8 cellular contexts compared by ENCODE assay signal in genomic region chr22:36194971-36195370, GRCh38. TPM values are rescaled to one million over a fixed set of nuclear protein-coding genes. Genes with fewer than 3 reads are reported as not detected.
DNase-seq lines count a peak whose midpoint lies in the region; ATAC-seq lines count a peak whose summit lies in the region.

No MANE protein-coding gene starts in this region.

- H3K4me1 Mint-ChIP-seq in activated T-helper 1 cell treated with anti-CD3 and anti-CD28 coated beads, Interleukin-12 subunit alpha, Interleukin-12 subunit beta, Interleukin-2, Interleukin-4 antibody, amounts not matched to agents 30 ng/mL and 10 ng/mL and 1 ng/mL, durations not matched to agents 14 hours and 24 hours and 36 hours (ENCODE audit: low read depth) = peaks cover 16% of the 10 kb centered on the region

- no peak overlapping the region for H3K4me3 Mint-ChIP-seq in activated T-helper 1 cell treated with anti-CD3 and anti-CD28 coated beads, Interleukin-12 subunit alpha, Interleukin-12 subunit beta, Interleukin-2, Interleukin-4 antibody, amounts not matched to agents 30 ng/mL and 10 ng/mL and 1 ng/mL, durations not matched to agents 14 hours and 24 hours and 36 hours

- H3K27ac Mint-ChIP-seq in activated T-helper 1 cell treated with anti-CD3 and anti-CD28 coated beads, Interleukin-12 subunit alpha, Interleukin-12 subunit beta, Interleukin-2, Interleukin-4 antibody, amounts not matched to agents 30 ng/mL and 10 ng/mL and 1 ng/mL, durations not matched to agents 14 hours and 24 hours and 36 hours = no peak overlapping the region

- intact Hi-C loops in activated T-helper 1 cell treated with anti-CD3 and anti-CD28 coated beads, Interleukin-12 subunit alpha, Interleukin-12 subunit beta, Interleukin-2, Interleukin-4 antibody, amounts not matched to agents 30 ng/mL and 10 ng/mL and 1 ng/mL, durations not matched to agents 14 hours and 24 hours and 36 hours (cut with micrococcal nuclease) = loop anchor here (1.0 kb wide), 1 partner anchor 82 kb away; no protein-coding TSS in a partner anchor

- DNase-seq in A172 (ENCODE audit: low spot score) (peak; percentile 54), GDM1 (lab: John Stamatoyannopoulos, UW) (peak; percentile 60), NCI-H460 (ENCODE audit: extremely low read depth, low read depth) (peak; percentile 32), fibroblast of the conjunctiva (ENCODE audit: low read depth) (peak; percentile 60), nucleus accumbens (lab: John Stamatoyannopoulos, UW) (peak in 37 of 56 donors; percentile 4 to 64 (median 30)), DMS114 treated with DMSO at 0.1 percent for 48 hours (lab: John Stamatoyannopoulos, UW; ENCODE audit: unreplicated experiment) (no peak)
- DNase-seq in activated T-helper 1 cell treated with anti-CD3 and anti-CD28 coated beads, Interleukin-12 subunit alpha, Interleukin-12 subunit beta, Interleukin-2, Interleukin-4 antibody, amounts not matched to agents 30 ng/mL and 10 ng/mL and 1 ng/mL, durations not matched to agents 14 hours and 24 hours and 36 hours (ENCODE audit: low spot score) = peak; percentile 14

- H3K36me3 Mint-ChIP-seq in activated T-helper 1 cell treated with anti-CD3 and anti-CD28 coated beads, Interleukin-12 subunit alpha, Interleukin-12 subunit beta, Interleukin-2, Interleukin-4 antibody, amounts not matched to agents 30 ng/mL and 10 ng/mL and 1 ng/mL, durations not matched to agents 14 hours and 24 hours and 36 hours (ENCODE audit: low read depth) = no peaks in the 10 kb centered on the region

- H3K27me3 Mint-ChIP-seq in activated T-helper 1 cell treated with anti-CD3 and anti-CD28 coated beads, Interleukin-12 subunit alpha, Interleukin-12 subunit beta, Interleukin-2, Interleukin-4 antibody, amounts not matched to agents 30 ng/mL and 10 ng/mL and 1 ng/mL, durations not matched to agents 14 hours and 24 hours and 36 hours (ENCODE audit: insufficient read depth) = peaks cover 7% of the 10 kb centered on the region

- H3K9me3 Mint-ChIP-seq in activated T-helper 1 cell treated with anti-CD3 and anti-CD28 coated beads, Interleukin-12 subunit alpha, Interleukin-12 subunit beta, Interleukin-2, Interleukin-4 antibody, amounts not matched to agents 30 ng/mL and 10 ng/mL and 1 ng/mL, durations not matched to agents 14 hours and 24 hours and 36 hours = no peaks in the 10 kb centered on the region

- no peak for ATAC-seq in GM18870 (IDR thresholded peaks at IDR 0.05; ENCODE audit: unreplicated experiment)

RNA-seq across cellular contexts. Expression of gene APOL4, which starts 6.6 kb away (rescaled TPM):
- total RNA-seq in A172 (2014; rRNA removed; shearing (Covaris generic)) = 0.74 TPM in 1 of 2 replicates, not detected in the other
- total RNA-seq in NCI-H460 (2014; rRNA removed; shearing (Covaris generic)) = not detected in 2 replicates
- polyA plus RNA-seq in NCI-H460 (2014; cell fraction: nucleus; rRNA removed) = not detected in 2 replicates
- total RNA-seq in activated T-helper 1 cell treated with anti-CD3 and anti-CD28 coated beads, Interleukin-12 subunit alpha, Interleukin-12 subunit beta, Interleukin-2, Interleukin-4 antibody, amounts not matched to agents 30 ng/mL and 10 ng/mL and 1 ng/mL, durations not matched to agents 14 hours and 24 hours and 36 hours = 0.18 TPM in 1 of 2 replicates, not detected in the other

RNA-seq across cellular contexts. Expression of gene APOL3, which starts 34.4 kb away (rescaled TPM):
- 3.1 and 3.9 TPM in 2 replicates for total RNA-seq in A172 (2014; rRNA removed; shearing (Covaris generic))
- total RNA-seq in NCI-H460 (2014; rRNA removed; shearing (Covaris generic)) = 0.10 TPM in 1 of 2 replicates, not detected in the other
- polyA plus RNA-seq in NCI-H460 (2014; cell fraction: nucleus; rRNA removed) = 0.56 and 1.3 TPM in 2 replicates
- 52.4 and 53.5 TPM in 2 replicates for total RNA-seq in activated T-helper 1 cell treated with anti-CD3 and anti-CD28 coated beads, Interleukin-12 subunit alpha, Interleukin-12 subunit beta, Interleukin-2, Interleukin-4 antibody, amounts not matched to agents 30 ng/mL and 10 ng/mL and 1 ng/mL, durations not matched to agents 14 hours and 24 hours and 36 hours

RNA-seq across cellular contexts. Expression of gene APOL2, which starts 44.4 kb away (rescaled TPM):
- 43.7 and 46.9 TPM in 2 replicates for total RNA-seq in A172 (2014; rRNA removed; shearing (Covaris generic))
- 17.7 and 19.1 TPM in 2 replicates for total RNA-seq in NCI-H460 (2014; rRNA removed; shearing (Covaris generic))
- polyA plus RNA-seq in NCI-H460 (2014; cell fraction: nucleus; rRNA removed) = 17.5 and 18.4 TPM in 2 replicates
- total RNA-seq in activated T-helper 1 cell treated with anti-CD3 and anti-CD28 coated beads, Interleukin-12 subunit alpha, Interleukin-12 subunit beta, Interleukin-2, Interleukin-4 antibody, amounts not matched to agents 30 ng/mL and 10 ng/mL and 1 ng/mL, durations not matched to agents 14 hours and 24 hours and 36 hours = 54.4 and 62.2 TPM in 2 replicates

RNA-seq across cellular contexts. Expression of gene APOL1, which starts 58.0 kb away (rescaled TPM):
- 10.7 and 12.1 TPM in 2 replicates for total RNA-seq in A172 (2014; rRNA removed; shearing (Covaris generic))
- 1.9 and 2.6 TPM in 2 replicates for total RNA-seq in NCI-H460 (2014; rRNA removed; shearing (Covaris generic))
- polyA plus RNA-seq in NCI-H460 (2014; cell fraction: nucleus; rRNA removed) = 2.0 and 3.6 TPM in 2 replicates
- 36.7 and 37.1 TPM in 2 replicates for total RNA-seq in activated T-helper 1 cell treated with anti-CD3 and anti-CD28 coated beads, Interleukin-12 subunit alpha, Interleukin-12 subunit beta, Interleukin-2, Interleukin-4 antibody, amounts not matched to agents 30 ng/mL and 10 ng/mL and 1 ng/mL, durations not matched to agents 14 hours and 24 hours and 36 hours

Comparison
In these comparisons a context has a peak if more than half of its experiments do, and no peak if none do; other contexts are left out.
1. RNA of gene APOL3, which starts 34.4 kb away (total RNA-seq): 52.4 to 53.5 TPM in activated T-helper 1 cell treated with anti-CD3 and anti-CD28 coated beads, Interleukin-12 subunit alpha, Interleukin-12 subunit beta, Interleukin-2, Interleukin-4 antibody, amounts not matched to agents 30 ng/mL and 10 ng/mL and 1 ng/mL, durations not matched to agents 14 hours and 24 hours and 36 hours; 3.1 to 3.9 TPM in A172 and 0.10 TPM in NCI-H460; every median in the first group is over 10 times any median in the second.